Comparison of ENCODE assay signal across 17 cellular contexts in genomic region chr2:20069756-20070155, GRCh38. TPM values are rescaled to one million over a fixed set of nuclear protein-coding genes. Genes with fewer than 3 reads are reported as not detected.
DNase-seq lines count a peak whose midpoint lies in the region; ATAC-seq, FAIRE-seq and TF ChIP-seq lines count a peak whose summit lies in the region.
"Had no signal": no experiment of that assay in that cellular context is flagged by ENCODE, and none has a peak within 500 bp of the region (broad histone marks: within the 10 kb centered on the region; RNA-seq: fewer than 3 reads in every experiment).

No MANE protein-coding gene starts in this region.

- H3K27me3 Mint-ChIP-seq in osteocyte (ENCODE audit: unreplicated experiment): no peaks in the 10 kb centered on the region

- H3K36me3 ChIP-seq in RWPE2 (ENCODE audit: low read depth): no peaks in the 10 kb centered on the region
- H3K36me3 ChIP-seq: BLaER1 treated with 17β-estradiol and CSF1 and Interleukin-3, amounts not matched to agents 10 nM and 100 nM had no signal

- peaks cover 8% of the 10 kb centered on the region; the same call in 1 of the 3 replicates for H3K9me3 ChIP-seq in A549
- no peaks in the 10 kb centered on the region for H3K9me3 ChIP-seq in RWPE2 (ENCODE audit: severe bottlenecking)

- H3K4me1 ChIP-seq in A549 (peaks cover 65% of the 10 kb centered on the region), RWPE2 (ENCODE audit: insufficient read depth, poor library complexity, severe bottlenecking) (peaks cover 68% of the 10 kb centered on the region)

- TF ChIP-seq CTCF in A549 (IDR thresholded peaks at IDR 0.05) (no peak), RWPE2 (IDR thresholded peaks at IDR 0.05; ENCODE audit: poor library complexity, severe bottlenecking) (no peak), osteocyte (IDR thresholded peaks at IDR 0.05) (no peak)

- H3K4me3 Mint-ChIP-seq in osteocyte (ENCODE audit: unreplicated experiment): no peak overlapping the region
- H3K4me3 Mint-ChIP-seq: CD4-positive, CD25-positive, alpha-beta regulatory T cell; GM23338 had no signal

- CTCF ChIA-PET in A549 (lab: Yijun Ruan, JAX): interaction anchor here (0.6 to 2.6 kb wide), 5 partner anchors 9 to 573 kb away, joined by 3 to 9 read pairs (median 4); partner anchors contain the start of gene LAPTM4A

- no peak for FAIRE-seq in A549 (lab: Jason Lieb, UNC)
- FAIRE-seq: GM12878, GM18507 had no signal

- POLR2A ChIA-PET in A549 (lab: Yijun Ruan, JAX): interaction anchor here (3.1 kb wide), 1 partner anchor 18 kb away, joined by 30 read pairs; the partner anchor contains the start of gene LAPTM4A

- H3K4me2 ChIP-seq in A549: no peak overlapping the region
- H3K4me2 ChIP-seq: BLaER1 treated with 17β-estradiol and CSF1 and Interleukin-3, amounts not matched to agents 10 nM and 100 nM; GM23338 had no signal

- DNase-seq in A549 (ENCODE audit: low read depth in 1 of 2, low spot score in 1 of 2) (no peak), RWPE2 (ENCODE audit: low spot score) (no peak), fibroblast of gingiva (ENCODE audit: low read depth) (peak; percentile 15), osteocyte (ENCODE audit: extremely low spot score, unreplicated experiment) (no peak), cerebellar cortex (ENCODE audit: low spot score) (no peak)
- DNase-seq: 8988T; ACHN; CD4-positive, CD25-positive, alpha-beta regulatory T cell; DMS53; GF-D8; H7 had no signal

- no peaks in the 10 kb centered on the region for H3K27me3 ChIP-seq in RWPE2 (ENCODE audit: insufficient read depth, poor library complexity, severe bottlenecking)
- H3K27me3 ChIP-seq: BLaER1 treated with 17β-estradiol and CSF1 and Interleukin-3, amounts not matched to agents 10 nM and 100 nM had no signal

- no peak for TF ChIP-seq RAD21 in A549 (conservative IDR thresholded peaks at IDR 0.05 in 1 of 2, IDR thresholded peaks at IDR 0.05 in 1 of 2)

- H3K36me3 Mint-ChIP-seq in osteocyte (ENCODE audit: unreplicated experiment): peaks cover 5% of the 10 kb centered on the region
- H3K36me3 Mint-ChIP-seq: CD4-positive, CD25-positive, alpha-beta regulatory T cell had no signal

- no peak for TF ChIP-seq POLR2A in A549 (IDR thresholded peaks at IDR 0.05; ENCODE audit: low read length)

- no peak for ATAC-seq in A549
- ATAC-seq in RWPE2 (ENCODE audit: low read depth): no peak
- no peak for ATAC-seq in HG02970 (IDR thresholded peaks at IDR 0.05; ENCODE audit: low FRiP score, unreplicated experiment)
- ATAC-seq in HG03457 (IDR thresholded peaks at IDR 0.05; ENCODE audit: unreplicated experiment): no peak
- ATAC-seq: GM12878, GM23338 had no signal

- peaks cover 8% of the 10 kb centered on the region for H3K9me3 Mint-ChIP-seq in osteocyte (ENCODE audit: unreplicated experiment)
- H3K9me3 Mint-ChIP-seq: CD4-positive, CD25-positive, alpha-beta regulatory T cell had no signal

- peaks cover 79% of the 10 kb centered on the region for H3K4me1 Mint-ChIP-seq in osteocyte (ENCODE audit: unreplicated experiment)
- H3K4me1 Mint-ChIP-seq: CD4-positive, CD25-positive, alpha-beta regulatory T cell had no signal

- no peak for TF ChIP-seq EP300 in A549 (IDR thresholded peaks at IDR 0.05)

- H3K27ac ChIP-seq in A549 (peak overlapping the region; percentile 85 to 88; a peak in 3 of 6 replicates), RWPE2 (ENCODE audit: poor library complexity, severe bottlenecking) (peak overlapping the region; percentile 99)
- H3K27ac ChIP-seq: BLaER1 treated with 17β-estradiol and CSF1 and Interleukin-3, amounts not matched to agents 10 nM and 100 nM had no signal

- peak overlapping the region; percentile 100 for H3K27ac Mint-ChIP-seq in osteocyte (ENCODE audit: unreplicated experiment)
- H3K27ac Mint-ChIP-seq: CD4-positive, CD25-positive, alpha-beta regulatory T cell; GM23338 had no signal

- H3K4me3 ChIP-seq in A549 (no peak overlapping the region), RWPE2 (ENCODE audit: severe bottlenecking) (no peak overlapping the region)
- H3K4me3 ChIP-seq: BLaER1 treated with 17β-estradiol and CSF1 and Interleukin-3, amounts not matched to agents 10 nM and 100 nM; GM12878; GM23338 had no signal

TF ChIP-seq in A549, 52 proteins besides CTCF, POLR2A, EP300 and RAD21:
- TF ChIP-seq GATA3 (IDR thresholded peaks at IDR 0.05; ENCODE audit: borderline replicate concordance) (no peak), MAZ (IDR thresholded peaks at IDR 0.05; ENCODE audit: borderline replicate concordance, low read depth, low read length) (no peak), ZSCAN20 (CRISPR knock-in tag; IDR thresholded peaks at IDR 0.05) (no peak), MAFK (IDR thresholded peaks at IDR 0.05; ENCODE audit: partially characterized antibody) (no peak), PBX3 (IDR thresholded peaks at IDR 0.05) (no peak), USF2 (IDR thresholded peaks at IDR 0.05) (no peak), SREBF2 (IDR thresholded peaks at IDR 0.05) (no peak), HOXB13 (CRISPR knock-in tag; IDR thresholded peaks at IDR 0.05; ENCODE audit: low read depth) (no peak), RFX5 (IDR thresholded peaks at IDR 0.05) (no peak), SMC3 (IDR thresholded peaks at IDR 0.05) (no peak), E2F6 (IDR thresholded peaks at IDR 0.05; ENCODE audit: borderline replicate concordance, low read depth) (no peak)

RNA-seq across cellular contexts. Expression of gene LAPTM4A, which starts 18.3 kb away (rescaled TPM):
- polyA plus RNA-seq in A549 (2011; rRNA removed) (509 and 655 TPM in 2 replicates), A549 (2017; fragmentation: RNase III; extraction: RNeasy Plus Mini Kit Qiagen cat#74134 plus additional on column Dnase treatment) (225 to 284 TPM (median 275 TPM) in 3 replicates)
- polyA plus RNA-seq in A549 (2012; cell fraction: cytosol; rRNA removed): 170 and 174 TPM in 2 replicates
- polyA plus RNA-seq in A549 (2012; cell fraction: nucleus; rRNA removed): 95.3 and 126 TPM in 2 replicates
- polyA minus RNA-seq in A549 (2011; rRNA and poly(A)+ RNA removed): 110 and 132 TPM in 2 replicates
- 560 and 578 TPM in 2 replicates for total RNA-seq in osteocyte

RNA-seq across cellular contexts. Expression of gene MATN3, which starts 57.3 kb away (rescaled TPM):
- polyA plus RNA-seq in A549 (2011; rRNA removed) (16.8 and 21.1 TPM in 2 replicates), A549 (2017; fragmentation: RNase III; extraction: RNeasy Plus Mini Kit Qiagen cat#74134 plus additional on column Dnase treatment) (11.2 to 17.2 TPM (median 14.2 TPM) in 3 replicates)
- 10.2 and 11.0 TPM in 2 replicates for polyA plus RNA-seq in A549 (2012; cell fraction: cytosol; rRNA removed)
- polyA plus RNA-seq in A549 (2012; cell fraction: nucleus; rRNA removed): 11.2 and 12.3 TPM in 2 replicates
- polyA minus RNA-seq in A549 (2011; rRNA and poly(A)+ RNA removed): 7.5 and 7.6 TPM in 2 replicates
- total RNA-seq in osteocyte: 12.2 and 12.8 TPM in 2 replicates
- total RNA-seq: CD4-positive, CD25-positive, alpha-beta regulatory T cell; GM12878 had no signal
- polyA plus RNA-seq: CD4-positive, CD25-positive, alpha-beta regulatory T cell had no signal
